8 cellular contexts compared by ENCODE assay signal in the genomic region with DNA sequence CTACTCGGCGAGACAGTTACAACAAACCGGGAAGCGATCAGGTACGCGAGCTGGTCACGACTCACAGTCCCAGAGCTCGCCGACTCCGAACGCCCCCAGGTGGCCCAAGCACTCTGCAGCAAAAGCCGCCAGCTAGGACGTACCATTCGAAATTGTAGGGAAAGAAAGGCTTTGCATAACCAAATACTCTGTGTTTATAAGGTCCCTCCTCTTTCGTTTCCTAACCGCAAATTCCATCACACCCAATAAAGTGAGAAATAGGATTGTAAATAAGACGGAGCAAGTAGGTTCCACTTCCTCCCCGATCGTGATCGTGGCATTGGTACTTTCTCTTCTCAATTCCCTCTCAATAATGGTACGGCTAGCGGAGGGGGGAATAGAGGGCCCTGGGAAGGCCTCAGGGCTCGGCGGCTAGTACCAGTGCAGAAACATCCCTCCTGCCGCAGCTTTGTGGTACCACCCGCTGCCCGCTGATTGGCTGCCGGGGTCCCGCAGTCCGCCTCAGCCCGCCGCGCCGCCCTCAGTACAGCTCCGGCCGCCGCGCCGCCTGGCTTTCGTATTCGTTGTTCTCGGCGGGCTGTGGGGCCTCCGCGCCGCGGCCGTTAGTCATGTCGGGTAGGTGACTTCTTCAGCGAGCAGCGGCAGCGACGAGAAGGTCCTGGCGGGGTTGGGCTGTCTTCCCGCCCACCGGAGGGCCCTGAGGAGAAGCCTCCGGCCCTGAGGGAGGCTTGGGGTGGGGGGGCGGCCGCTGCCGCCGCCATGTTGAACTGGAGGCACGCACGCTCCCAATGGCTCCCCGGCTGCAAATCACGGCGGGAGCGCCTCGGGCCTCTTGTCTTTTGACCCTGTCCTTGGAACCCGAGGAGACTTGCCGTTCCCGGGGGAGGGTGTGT. TPM values are rescaled to one million over a fixed set of nuclear protein-coding genes. Genes with fewer than 3 reads are reported as not detected.
DNase-seq lines count a peak whose midpoint lies in the region; ATAC-seq, FAIRE-seq and TF ChIP-seq lines count a peak whose summit lies in the region.

TSS of gene TAF15 (plus strand) at position 523 of the 893 bp plus-strand sequence. CDS start at position 609, 86 bp downstream.

- H3K9me3 ChIP-seq in OCI-LY1 (ENCODE audit: low read length): no peaks in the 10 kb centered on the region
- no peaks in the 10 kb centered on the region for H3K9me3 ChIP-seq in endothelial cell of umbilical vein (replicated peaks; ENCODE audit: control insufficient read depth, insufficient read depth, low read length)

- no peaks in the 10 kb centered on the region for H3F3A ChIP-seq in OCI-LY1 (ENCODE audit: insufficient read depth, low read length)

- H3K27ac ChIP-seq in OCI-LY1 (ENCODE audit: low read depth, low read length, poor library complexity, severe bottlenecking): peak within 1 kb of the TSS; percentile 84
- H3K27ac ChIP-seq in endothelial cell of umbilical vein (ENCODE audit: insufficient read depth, low read depth, low read length): peak within 1 kb of the TSS; percentile 90

- no peaks in the 10 kb centered on the region for H3K9me2 ChIP-seq in OCI-LY1 (ENCODE audit: low read depth, low read length)

- intact Hi-C loops in endothelial cell of umbilical vein (cut with micrococcal nuclease): loop anchor here (1.0 to 10.0 kb wide), 7 partner anchors 8 to 848 kb away; partner anchors contain the start of genes CCT6B, SLFN11, SLFN12 and SLFN5

- peak; percentile 98 for TF ChIP-seq POLR2A in endothelial cell of umbilical vein (IDR thresholded peaks at IDR 0.05; ENCODE audit: low read depth, low read length)

- ATAC-seq in GM21515 (IDR thresholded peaks at IDR 0.05; ENCODE audit: unreplicated experiment): peak; percentile 89

- H3K4me3 ChIP-seq in OCI-LY1 (ENCODE audit: low read depth, low read length, poor library complexity, severe bottlenecking): peak within 1 kb of the TSS; percentile 72
- H3K4me3 ChIP-seq in endothelial cell of umbilical vein (replicated peaks in 1 of 3; ENCODE audit: insufficient read depth in 1 of 3, low read depth in 1 of 3, low read length in 3 of 3): peak within 1 kb of the TSS; percentile 56 to 96 (median 81)

- H2AFZ ChIP-seq in OCI-LY1 (ENCODE audit: low read length) (peak within 1 kb of the TSS; percentile 23; the same call in 1 of the 2 replicates), endothelial cell of umbilical vein (ENCODE audit: low read depth, low read length) (peak within 1 kb of the TSS; percentile 73)

- no TSS peak for BruUV-seq in endothelial cell of umbilical vein (replicated peaks; lab: Mats Ljungman, UMichigan)

- H3K36me3 ChIP-seq in OCI-LY1 (ENCODE audit: insufficient read depth, low read length): peaks cover 21% of the 10 kb centered on the region; the same call in 1 of the 2 replicates
- H3K36me3 ChIP-seq in endothelial cell of umbilical vein (ENCODE audit: control insufficient read depth in 2 of 2, extremely low read depth in 1 of 2, insufficient read depth in 2 of 2, low read length in 2 of 2): no peaks in the 10 kb centered on the region

- H3K4me1 ChIP-seq in OCI-LY1 (ENCODE audit: insufficient read depth, low read length, severe bottlenecking) (peaks cover 29% of the 10 kb centered on the region), endothelial cell of umbilical vein (ENCODE audit: control insufficient read depth, extremely low read depth, insufficient read depth, low read length) (peaks cover 35% of the 10 kb centered on the region)

- FAIRE-seq in endothelial cell of umbilical vein (lab: Jason Lieb, UNC): no peak

- CTCF ChIA-PET in endothelial cell of umbilical vein (lab: Charles Lee): interaction anchor here (0.6 to 11.8 kb wide), 18 partner anchors 8 to 674 kb away, joined by 3 to 453 read pairs (median 4); no protein-coding TSS in a partner anchor

- TF ChIP-seq CTCF in OCI-LY1 (IDR thresholded peaks at IDR 0.05; ENCODE audit: low read length): peak; percentile 84
- peak; percentile 77 to 85 for TF ChIP-seq CTCF in endothelial cell of umbilical vein (IDR thresholded peaks at IDR 0.05; ENCODE audit: extremely low read depth in 1 of 2, insufficient read depth in 1 of 2, low read depth in 1 of 2, low read length in 2 of 2)

- H4K20me1 ChIP-seq in OCI-LY1 (ENCODE audit: insufficient read depth, low read length) (peaks cover 5% of the 10 kb centered on the region; the same call in 1 of the 2 replicates), endothelial cell of umbilical vein (replicated peaks; ENCODE audit: control insufficient read depth, extremely low read depth, insufficient read depth, low read length) (peaks cover 7% of the 10 kb centered on the region)

- H3K79me2 ChIP-seq in OCI-LY1 (ENCODE audit: insufficient read depth, low read length): peaks cover 46% of the 10 kb centered on the region
- H3K79me2 ChIP-seq in endothelial cell of umbilical vein (ENCODE audit: control insufficient read depth, insufficient read depth, low read length): peaks cover 49% of the 10 kb centered on the region

- H3K4me2 ChIP-seq in OCI-LY1 (ENCODE audit: low read length): peak within 1 kb of the TSS; percentile 94
- peak within 1 kb of the TSS; percentile 93 for H3K4me2 ChIP-seq in endothelial cell of umbilical vein (ENCODE audit: insufficient read depth, low read length)

- POLR2A ChIA-PET in endothelial cell of umbilical vein (lab: Charles Lee): interaction anchor here (0.6 to 2.7 kb wide), 10 partner anchors 9 to 639 kb away, joined by 3 to 39 read pairs (median 5); no protein-coding TSS in a partner anchor

- H3K27me3 ChIP-seq in OCI-LY1 (ENCODE audit: insufficient read depth, low read length): no peaks in the 10 kb centered on the region
- H3K27me3 ChIP-seq in endothelial cell of umbilical vein (ENCODE audit: control insufficient read depth in 2 of 2, insufficient read depth in 2 of 2, low read length in 2 of 2): no peaks in the 10 kb centered on the region

- H3K9me1 ChIP-seq in endothelial cell of umbilical vein (replicated peaks; ENCODE audit: control insufficient read depth, extremely low read depth, insufficient read depth, low read length): no peaks in the 10 kb centered on the region

- dilution Hi-C loops in endothelial cell of umbilical vein (cut with MboI; ENCODE audit: extremely low pct_ligation_motif_present, low sequenced_read_pairs): no loop called here

- H3K9ac ChIP-seq in OCI-LY1 (ENCODE audit: low read length) (peak within 1 kb of the TSS; percentile 77), endothelial cell of umbilical vein (replicated peaks; ENCODE audit: extremely low read depth, insufficient read depth, low read length) (peak within 1 kb of the TSS; percentile 93)

- DNase-seq in DMS 273 (lab: John Stamatoyannopoulos, UW; ENCODE audit: unreplicated experiment) (peak; percentile 99), HuH-7 (ENCODE audit: low spot score) (peak; percentile 86), endothelial cell of umbilical vein (ENCODE audit: low read depth, low spot score) (peak; percentile 98), middle frontal gyrus (ENCODE audit: extremely low spot score, low spot score) (peak; percentile 93)
- peak; percentile 96 for DNase-seq in activated CD8-positive, alpha-beta memory T cell treated with anti-CD3 and anti-CD28 coated beads, Interleukin-2, amount 50 U/mL, for 48 hours
- peak; percentile 92 to 93 for DNase-seq in stimulated activated CD8-positive, alpha-beta memory T cell treated with anti-CD3 and anti-CD28 coated beads, Interleukin-2, amount 100 ng/mL, for 48 hours (ENCODE audit: low read depth in 2 of 2)

TF ChIP-seq in endothelial cell of umbilical vein, 7 proteins besides CTCF, POLR2A, EP300 and RAD21:
- TF ChIP-seq POLR2AphosphoS5 (IDR thresholded peaks at IDR 0.05; ENCODE audit: insufficient read depth, low read depth, low read length): peak; percentile 99
- no peak for TF ChIP-seq MYC (IDR thresholded peaks at IDR 0.05; ENCODE audit: low read depth, low read length)
TF ChIP-seq in endothelial cell of umbilical vein: peak in this region for 1.

RNA-seq across cellular contexts. Expression of gene TAF15, which starts in this region (rescaled TPM):
- 244 and 247 TPM in 2 replicates for total RNA-seq in endothelial cell of umbilical vein
- polyA plus RNA-seq in endothelial cell of umbilical vein: 35.7 and 59.4 TPM in 2 replicates
- polyA plus RNA-seq in endothelial cell of umbilical vein (2011; cell fraction: cytosol; rRNA removed): 63.9 and 73.5 TPM in 2 replicates
- polyA plus RNA-seq in endothelial cell of umbilical vein (2011; cell fraction: nucleus; rRNA removed): 91.8 and 107 TPM in 2 replicates
- polyA plus RNA-seq in endothelial cell of umbilical vein (2012): 201 and 234 TPM in 2 replicates
- 103 and 110 TPM in 2 replicates for polyA minus RNA-seq in endothelial cell of umbilical vein
- 54.0 TPM for polyA minus RNA-seq in endothelial cell of umbilical vein (2011; cell fraction: cytosol; rRNA and poly(A)+ RNA removed)
- polyA minus RNA-seq in endothelial cell of umbilical vein (2011; cell fraction: nucleus; rRNA and poly(A)+ RNA removed): 114 and 149 TPM in 2 replicates

Comparison
In these comparisons a context has a peak if more than half of its experiments do, and no peak if none do; other contexts are left out.
1. Peak in every context shown above with its lines: DNase-seq, ATAC-seq, H3K4me3 ChIP-seq and H3K27ac ChIP-seq.